Comparison of ENCODE assay signal across 17 cellular contexts in genomic region chr1:56033321-56034037, GRCh38.
DNase-seq lines count a peak whose midpoint lies in the region; ATAC-seq and TF ChIP-seq lines count a peak whose summit lies in the region.
"Had no signal": no experiment of that assay in that cellular context is flagged by ENCODE, and none has a peak within 500 bp of the region (broad histone marks: within the 10 kb centered on the region; RNA-seq: fewer than 3 reads in every experiment).

No MANE protein-coding gene starts in this region.

- no peaks in the 10 kb centered on the region for H3K23me2 ChIP-seq in H9 (ENCODE audit: insufficient read length, low read depth, low read length, poor library complexity, severe bottlenecking)

- no peak overlapping the region for H3K27ac Mint-ChIP-seq in neural progenitor cell
- no peak overlapping the region for H3K27ac Mint-ChIP-seq in H9

- no peak for ATAC-seq in SK-N-SH treated with all-trans-retinoic acid at 6 μM for 48 hours
- ATAC-seq in GM21619 (IDR thresholded peaks at IDR 0.05; ENCODE audit: unreplicated experiment) = no peak
- ATAC-seq: GM12878, Panc1 had no signal

- no peak for TF ChIP-seq RAD21 in SK-N-SH (IDR thresholded peaks at IDR 0.05; ENCODE audit: low read length)

- H3K56ac ChIP-seq in H9 (ENCODE audit: insufficient read length, low read depth, low read length) = no peak overlapping the region

- H2AFZ ChIP-seq in SK-N-SH (ENCODE audit: low read depth) (no peak overlapping the region), neural progenitor cell (replicated peaks) (peak overlapping the region; percentile 72), H9 (ENCODE audit: low read length) (no peak overlapping the region)

- H2BK12ac ChIP-seq in H9 (ENCODE audit: insufficient read length, low read depth, low read length) = no peak overlapping the region

- H3K36me3 ChIP-seq in SK-N-SH (replicated peaks in 1 of 2; ENCODE audit: control insufficient read depth in 1 of 2, insufficient read depth in 2 of 2, low read length in 1 of 2) (no peaks in the 10 kb centered on the region), neural progenitor cell (no peaks in the 10 kb centered on the region), tibial artery (no peaks in the 10 kb centered on the region)

- no peak overlapping the region for H3K4ac ChIP-seq in H9 (ENCODE audit: low read depth, low read length)

- no peak overlapping the region for H2BK120ac ChIP-seq in H9 (ENCODE audit: low read depth, low read length, poor library complexity, severe bottlenecking)

- H3K4me3 ChIP-seq in SK-N-SH (ENCODE audit: low read depth in 2 of 2, low read length in 1 of 2) = no peak overlapping the region
- H3K4me3 ChIP-seq in neural progenitor cell = no peak overlapping the region
- no peak overlapping the region for H3K4me3 ChIP-seq in tibial artery
- H3K4me3 ChIP-seq: GM12878 had no signal

- CTCF ChIA-PET in SK-N-SH (lab: Yijun Ruan, JAX) = no interaction called here

- no peak overlapping the region for H2AK5ac ChIP-seq in H9 (ENCODE audit: insufficient read length, low read length)

- no peaks in the 10 kb centered on the region for H3K79me2 ChIP-seq in SK-N-SH (ENCODE audit: insufficient read depth)
- H3K79me2 ChIP-seq in neural progenitor cell (ENCODE audit: low read depth) = no peaks in the 10 kb centered on the region
- no peaks in the 10 kb centered on the region for H3K79me2 ChIP-seq in H9 (ENCODE audit: insufficient read depth, low read length)

- H3K36me3 Mint-ChIP-seq in neural progenitor cell (peaks cover 3% of the 10 kb centered on the region), H9 (ENCODE audit: insufficient read depth in 1 of 3, low read depth in 3 of 3) (no peaks in the 10 kb centered on the region)

- H3K27me3 ChIP-seq in SK-N-SH (ENCODE audit: insufficient read depth) (no peaks in the 10 kb centered on the region), neural progenitor cell (no peaks in the 10 kb centered on the region), tibial artery (no peaks in the 10 kb centered on the region), H9 (ENCODE audit: insufficient read depth, low read length) (no peaks in the 10 kb centered on the region)

- no peak overlapping the region for H2BK20ac ChIP-seq in H9 (ENCODE audit: low read depth, low read length, poor library complexity, severe bottlenecking)

- H3K4me2 ChIP-seq in SK-N-SH (no peak overlapping the region), neural progenitor cell (no peak overlapping the region), H9 (ENCODE audit: insufficient read depth, insufficient read length, low read length) (no peak overlapping the region)
- H3K4me2 ChIP-seq: KMS-11 had no signal

- H3K9me3 Mint-ChIP-seq in neural progenitor cell = no peaks in the 10 kb centered on the region
- 0 out of 5 replicates have a peak, but pooled peaks cover 0 to 2% of the 10 kb centered on the region in 2 experiments for H3K9me3 Mint-ChIP-seq in H9

- H2BK5ac ChIP-seq in H9 (ENCODE audit: insufficient read length, low read length) = no peak overlapping the region

- no peak overlapping the region for H4K91ac ChIP-seq in H9 (ENCODE audit: insufficient read length, low read depth, low read length)

- H4K8ac ChIP-seq in H9 (replicated peaks; ENCODE audit: insufficient read length, low read depth, low read length) = no peak overlapping the region

- H3K4me3 Mint-ChIP-seq in neural progenitor cell (no peak overlapping the region), H9 (no peak overlapping the region)

- H3K27ac ChIP-seq in SK-N-SH (ENCODE audit: low read depth in 2 of 2, low read length in 1 of 2) = peak overlapping the region; percentile 9 to 22; a peak in 2 of 4 replicates
- no peak overlapping the region for H3K27ac ChIP-seq in neural progenitor cell
- peak overlapping the region; percentile 49 to 50 for H3K27ac ChIP-seq in tibial artery
- H3K27ac ChIP-seq in H9 (ENCODE audit: insufficient read length, low read depth, low read length) = no peak overlapping the region
- H3K27ac ChIP-seq: KMS-11 had no signal

- H4K5ac ChIP-seq in H9 (ENCODE audit: insufficient read length, low read depth, low read length) = no peak overlapping the region

- no peak overlapping the region for H3K23ac ChIP-seq in H9 (ENCODE audit: insufficient read length, low read depth, low read length)

- no peaks in the 10 kb centered on the region for H3K79me1 ChIP-seq in H9 (ENCODE audit: insufficient read depth, low read depth, low read length, poor library complexity, severe bottlenecking)

- H3K4me1 Mint-ChIP-seq in neural progenitor cell (peaks cover 5% of the 10 kb centered on the region), H9 (no peaks in the 10 kb centered on the region)

- intact Hi-C loops in tibial artery (cut with DNase I; ENCODE audit: low total_unique reads) = no loop called here

- H4K20me1 ChIP-seq in SK-N-SH (ENCODE audit: insufficient read depth) (no peaks in the 10 kb centered on the region), neural progenitor cell (ENCODE audit: low read depth) (no peaks in the 10 kb centered on the region), H9 (ENCODE audit: control insufficient read depth, insufficient read depth, insufficient read length) (no peaks in the 10 kb centered on the region)

- H3K18ac ChIP-seq in H9 (ENCODE audit: insufficient read length, low read depth, low read length) = no peak overlapping the region

- 47% methylated on average over 3 of the region's 3 CpGs for WGBS in SK-N-SH (ENCODE audit: low lambda C conversion rate)
- no CpG with 5 or more reads among the region's 3 CpGs for WGBS in H9 (ENCODE audit: extremely low coverage, insufficient read length, low lambda C conversion rate)

- H2BK15ac ChIP-seq in H9 (ENCODE audit: low read depth, low read length) = no peak overlapping the region

- H3F3A ChIP-seq in SK-N-SH (replicated peaks; ENCODE audit: insufficient read depth) (no peaks in the 10 kb centered on the region), neural progenitor cell (ENCODE audit: low read depth) (no peaks in the 10 kb centered on the region)

- H3K9me2 ChIP-seq in SK-N-SH = no peaks in the 10 kb centered on the region

- H3K9ac ChIP-seq in SK-N-SH (no peak overlapping the region), neural progenitor cell (no peak overlapping the region), H9 (ENCODE audit: extremely low read depth, insufficient read length, low read length) (no peak overlapping the region)
- H3K9ac ChIP-seq: KMS-11 had no signal

- POLR2A ChIA-PET in SK-N-SH (lab: Yijun Ruan, JAX) = no interaction called here

- H3K27me3 Mint-ChIP-seq in neural progenitor cell (ENCODE audit: insufficient read depth, low read depth) (peaks cover 2% of the 10 kb centered on the region), H9 (ENCODE audit: low read depth) (peaks cover 2% of the 10 kb centered on the region; the same call in 1 of the 2 replicates)

- TF ChIP-seq EP300 in SK-N-SH (IDR thresholded peaks at IDR 0.05; ENCODE audit: borderline replicate concordance in 1 of 2, low read depth in 1 of 2, low read length in 1 of 2) = no peak

- H3K9me3 ChIP-seq in SK-N-SH = no peaks in the 10 kb centered on the region
- H3K9me3 ChIP-seq in neural progenitor cell (ENCODE audit: low read depth) = no peaks in the 10 kb centered on the region
- no peaks in the 10 kb centered on the region for H3K9me3 ChIP-seq in tibial artery
- H3K9me3 ChIP-seq in H9 (ENCODE audit: control insufficient read depth, low read depth, low read length) = no peaks in the 10 kb centered on the region

- TF ChIP-seq CTCF in SK-N-SH (IDR thresholded peaks at IDR 0.05) (no peak), neural progenitor cell (IDR thresholded peaks at IDR 0.05) (no peak), tibial artery (IDR thresholded peaks at IDR 0.05) (no peak), H9 (conservative IDR thresholded peaks at IDR 0.05) (no peak)

- H3T11ph ChIP-seq in H9 (ENCODE audit: low read length) = no peak overlapping the region

- peaks cover 0 to 11% of the 10 kb centered on the region in 2 experiments; a peak in 2 of 4 replicates for H3K4me1 ChIP-seq in SK-N-SH (ENCODE audit: control insufficient read depth in 1 of 2, insufficient read depth in 2 of 2, low read depth in 1 of 2, low read length in 1 of 2)
- H3K4me1 ChIP-seq in neural progenitor cell = no peaks in the 10 kb centered on the region
- H3K4me1 ChIP-seq in tibial artery = peaks cover 0 to 50% (median 30%) of the 10 kb centered on the region in 4 donors
- H3K4me1 ChIP-seq in H9 (ENCODE audit: insufficient read depth, low read length) = no peaks in the 10 kb centered on the region

- H3K14ac ChIP-seq in H9 (ENCODE audit: insufficient read depth, low read length) = no peak overlapping the region

- DNase-seq in SK-N-SH (no peak), cerebellar cortex (ENCODE audit: low spot score) (peak; percentile 78), neural progenitor cell (ENCODE audit: low spot score) (no peak), tibial artery (no peak), H9 (no peak), T1000 (lab: John Stamatoyannopoulos, UW) (no peak)
- DNase-seq: DMS153, NCI-H1092, NCI-H1694, NCI-H2107, NCI-H345, SIG-M5 had no signal

TF ChIP-seq in SK-N-SH, 30 proteins besides CTCF, POLR2A, EP300 and RAD21:
- no peak for TF ChIP-seq TEAD4 (IDR thresholded peaks at IDR 0.05; ENCODE audit: borderline replicate concordance, insufficient read depth)
- TF ChIP-seq NFIC (IDR thresholded peaks at IDR 0.05; ENCODE audit: borderline replicate concordance) = no peak

TF ChIP-seq in SK-N-SH treated with all-trans-retinoic acid at 6 μM for 48 hours, 23 proteins besides CTCF, POLR2A, EP300 and RAD21 (continues in another document):
- TF ChIP-seq TSHZ2 (CRISPR knock-in tag; IDR thresholded peaks at IDR 0.05) = no peak

Comparison
In these comparisons a context has a peak if more than half of its experiments do, and no peak if none do; other contexts are left out.
1. H3K27ac ChIP-seq: peak in SK-N-SH (2 of 2) and tibial artery (2 of 2); none in neural progenitor cell (single experiment) and H9 (single experiment).